In the genomic region with DNA sequence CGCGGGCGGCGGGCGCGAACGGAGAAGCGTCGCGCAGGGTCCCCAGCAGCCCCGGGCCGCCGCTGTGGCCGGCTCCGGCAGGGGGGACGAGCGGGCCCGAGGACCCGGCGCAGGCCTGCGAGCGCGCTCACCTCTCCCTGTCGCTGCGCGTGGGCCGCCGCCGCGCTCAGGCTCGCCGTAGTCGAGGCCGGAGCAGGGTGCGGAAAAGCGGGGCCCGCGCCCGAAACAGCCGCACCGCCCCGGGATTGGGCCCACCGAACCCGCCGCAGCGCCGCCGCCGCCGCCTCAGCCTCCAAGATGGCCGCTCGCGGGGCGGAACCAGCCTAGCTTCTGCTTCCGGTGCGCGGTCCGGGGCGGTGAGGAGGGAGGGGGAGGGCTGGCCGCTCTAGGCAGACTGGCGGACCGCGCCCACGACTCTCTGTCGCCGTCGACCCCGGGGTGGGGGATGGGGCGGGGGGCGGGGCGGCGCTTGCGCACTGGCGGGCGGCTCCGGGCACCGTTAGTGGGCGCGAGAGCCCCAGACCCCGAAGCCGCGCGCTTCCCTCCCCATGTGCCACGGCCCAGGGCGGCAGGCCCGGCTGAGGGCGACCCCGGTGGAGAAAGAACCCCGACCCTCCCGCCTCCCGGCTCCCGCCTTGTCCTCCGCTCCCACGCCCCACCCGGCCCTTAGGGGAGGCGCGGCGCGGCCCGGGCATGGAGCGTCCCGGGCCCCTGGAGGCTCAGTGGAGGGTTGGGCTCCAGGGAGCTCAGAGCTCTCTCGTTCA, we compare ENCODE assay signal across 8 cellular contexts. TPM values are rescaled to one million over a fixed set of nuclear protein-coding genes. Genes with fewer than 3 reads are reported as not detected.
DNase-seq lines count a peak whose midpoint lies in the region; ATAC-seq, FAIRE-seq and TF ChIP-seq lines count a peak whose summit lies in the region.

Gene UBE2J2 (minus strand): TSS at position 320 of the 764 bp plus-strand sequence. CDS start 5,862 bp downstream, outside the sequence.

- H3K27ac ChIP-seq in astrocyte (ENCODE audit: low read depth, low read length) (peak within 1 kb of the TSS; percentile 90), aorta (ENCODE audit: low read depth in 1 of 2, low read length in 2 of 2) (no peak within 1 kb of the TSS)

- peaks cover 35% of the 10 kb centered on the region for H3K4me1 Mint-ChIP-seq in astrocyte (ENCODE audit: low read depth, unreplicated experiment)

- 0 to 1% methylated on average over 76 to 103 of the region's 103 CpGs for WGBS in aorta, 2 donors

- H3K4me2 ChIP-seq in astrocyte (ENCODE audit: low read length) = peak within 1 kb of the TSS; percentile 99

- H3K4me1 ChIP-seq in astrocyte (ENCODE audit: insufficient read depth, low read length) (peaks cover 40% of the 10 kb centered on the region), aorta (ENCODE audit: control insufficient read depth in 1 of 2, insufficient read depth in 2 of 2, low read length in 2 of 2) (no peaks in the 10 kb centered on the region)

- H3K27me3 Mint-ChIP-seq in astrocyte (ENCODE audit: low read depth, unreplicated experiment) = no peaks in the 10 kb centered on the region

- H3K4me3 Mint-ChIP-seq in astrocyte (ENCODE audit: unreplicated experiment) = peak within 1 kb of the TSS; percentile 93

- ATAC-seq in HG02798 (IDR thresholded peaks at IDR 0.05; ENCODE audit: poor library complexity, unreplicated experiment) (peak; percentile 87), aorta (ENCODE audit: low FRiP score) (peak; percentile 97)

- H2AFZ ChIP-seq in astrocyte (ENCODE audit: low read depth, low read length) = peak within 1 kb of the TSS; percentile 91

- FAIRE-seq in astrocyte (lab: Jason Lieb, UNC) = no peak

- peak; percentile 97 for DNase-seq in GM12865 (ENCODE audit: low read depth)
- DNase-seq in NCI-H187 (lab: John Stamatoyannopoulos, UW) = peak; percentile 46 to 78
- peak; percentile 92 for DNase-seq in T-helper 22 cell (ENCODE audit: low read depth)
- peak; percentile 82 for DNase-seq in astrocyte (ENCODE audit: low read depth)
- peak; percentile 97 for DNase-seq in hepatic stellate cell (ENCODE audit: low spot score)
- peak; percentile 47 for DNase-seq in renal cortical epithelial cell (ENCODE audit: low read depth)
- peak; percentile 97 to 98 for DNase-seq in aorta

- H3K9me3 Mint-ChIP-seq in astrocyte (ENCODE audit: unreplicated experiment) = no peaks in the 10 kb centered on the region

- intact Hi-C loops in aorta (cut with DNase I) = no loop called here

- peak within 1 kb of the TSS; percentile 93 for H3K27ac Mint-ChIP-seq in astrocyte (ENCODE audit: unreplicated experiment)

- H3K4me3 ChIP-seq in GM12865 (ENCODE audit: low read depth, low read length) (peak within 1 kb of the TSS; percentile 95), astrocyte (ENCODE audit: insufficient read depth, low read depth, low read length) (peak within 1 kb of the TSS; percentile 88), aorta (ENCODE audit: low read length in 2 of 2) (peak within 1 kb of the TSS; percentile 88 to 96)

- peaks cover 6% of the 10 kb centered on the region for H3K36me3 Mint-ChIP-seq in astrocyte (ENCODE audit: low read depth, unreplicated experiment)

- peaks cover 38% of the 10 kb centered on the region for H4K20me1 ChIP-seq in astrocyte (ENCODE audit: insufficient read depth, low read length)

- H3K79me2 ChIP-seq in astrocyte (ENCODE audit: insufficient read depth, low read length) = peaks cover 49% of the 10 kb centered on the region

- H3K36me3 ChIP-seq in astrocyte (ENCODE audit: insufficient read depth, low read length) (no peaks in the 10 kb centered on the region), aorta (ENCODE audit: control insufficient read depth in 1 of 2, insufficient read depth in 2 of 2, low read length in 1 of 2) (no peaks in the 10 kb centered on the region)

- peak within 1 kb of the TSS; percentile 99 for H3K9ac ChIP-seq in astrocyte (ENCODE audit: low read length)

- H3K9me3 ChIP-seq in astrocyte (ENCODE audit: insufficient read depth, low read depth, low read length) (no peaks in the 10 kb centered on the region), aorta (ENCODE audit: control insufficient read depth, low read length) (no peaks in the 10 kb centered on the region)

- no peaks in the 10 kb centered on the region for H3K27me3 ChIP-seq in astrocyte (ENCODE audit: insufficient read depth, low read length)
- H3K27me3 ChIP-seq in aorta (ENCODE audit: control insufficient read depth in 1 of 2, insufficient read depth in 2 of 2, low read length in 1 of 2) = no peaks in the 10 kb centered on the region

- peak; percentile 5 for TF ChIP-seq CTCF in GM12865 (IDR thresholded peaks at IDR 0.05; ENCODE audit: insufficient read depth, low read depth, low read length, missing control alignments)
- no peak for TF ChIP-seq CTCF in astrocyte (IDR thresholded peaks at IDR 0.05; ENCODE audit: insufficient read depth, low read depth, low read length)

RNA-seq across cellular contexts. Expression of gene UBE2J2, which starts in this region (rescaled TPM):
- total RNA-seq in astrocyte (58.7 and 67.4 TPM in 2 replicates), renal cortical epithelial cell (48.6 and 50.2 TPM in 2 replicates), aorta (10 to 100 TPM; 46.9 to 49.4 TPM)
- 10 to 100 TPM; 17.2 to 49.3 TPM for polyA plus RNA-seq in aorta

Comparison
In these comparisons a context has a peak if more than half of its experiments do, and no peak if none do; other contexts are left out.
1. DNase-seq: peak in every context shown above with its lines; median percentile 98 in aorta; 97 in GM12865; 97 in hepatic stellate cell; 92 in T-helper 22 cell; 82 in astrocyte; 62 in NCI-H187; 47 in renal cortical epithelial cell.